16 cellular contexts compared by ENCODE assay signal in the genomic region with DNA sequence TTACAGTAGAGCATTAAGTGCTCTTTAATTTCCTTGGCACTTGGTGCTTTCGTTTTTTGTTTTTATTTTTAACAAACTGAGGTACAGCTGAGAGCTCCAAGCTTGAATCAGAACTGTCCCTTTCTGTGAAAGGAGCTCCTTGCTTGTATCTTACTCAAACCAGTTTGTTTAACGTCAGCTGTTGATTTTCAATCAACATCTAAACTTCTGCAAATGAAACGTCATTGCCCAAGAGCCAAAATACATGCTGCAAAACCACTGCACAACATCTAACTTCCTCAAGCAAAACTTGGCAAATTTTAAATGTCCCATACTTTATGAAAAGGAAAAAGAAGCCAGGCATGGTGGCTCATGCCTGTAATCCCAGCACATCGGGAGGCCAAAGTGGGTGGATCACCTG. TPM values are rescaled to one million over a fixed set of nuclear protein-coding genes. Genes with fewer than 3 reads are reported as not detected.
"Had no signal": no experiment of that assay in that cellular context is flagged by ENCODE, and none has a peak within 500 bp of the region (broad histone marks: within the 10 kb centered on the region; RNA-seq: fewer than 3 reads in every experiment).

No MANE protein-coding gene starts in this region.

- H3K27ac ChIP-seq: colonic mucosa, hepatocyte, thoracic aorta, uterus had no signal

- ATAC-seq: esophagus mucosa, left lobe of liver had no signal

- H3K4me3 ChIP-seq: colonic mucosa, hepatocyte, thoracic aorta, uterus had no signal

- H3K9me3 ChIP-seq: colonic mucosa, thoracic aorta, uterus had no signal

- H3K4me1 ChIP-seq: colonic mucosa, uterus had no signal

- H3K36me3 ChIP-seq: colonic mucosa, thoracic aorta, uterus had no signal

- H3K27me3 ChIP-seq: colonic mucosa, hepatocyte, uterus had no signal

- DNase-seq: activated CD4-positive, alpha-beta T cell treated with anti-CD3 and anti-CD28 coated beads, Interleukin-2, amount 10 ng/mL, durations not matched to agents 7 days and 5 days; activated naive CD8-positive, alpha-beta T cell treated with anti-CD3 and anti-CD28 coated beads, Interleukin-2, amount 10 ng/mL, durations not matched to agents 7 days and 5 days; central memory CD4-positive, alpha-beta T cell; colonic mucosa; islet precursor cell; mesenchymal stem cell; nephron progenitor cell; right cardiac atrium; uterus had no signal

RNA-seq across cellular contexts. Expression of a gene that starts 15.2 kb away (rescaled TPM):
- total RNA-seq: progenitor cell of endocrine pancreas had no signal

RNA-seq across cellular contexts. Expression of a gene that starts 28.6 kb away (rescaled TPM):
- total RNA-seq: activated CD4-positive, alpha-beta T cell treated with anti-CD3 and anti-CD28 coated beads, Interleukin-2, amount 10 ng/mL, durations not matched to agents 7 days and 5 days; activated CD8-positive, alpha-beta memory T cell treated with anti-CD3 and anti-CD28 coated beads for 36 hours; activated naive CD8-positive, alpha-beta T cell treated with anti-CD3 and anti-CD28 coated beads, Interleukin-2, amount 10 ng/mL, durations not matched to agents 7 days and 5 days; activated T-helper 1 cell treated with anti-CD3 and anti-CD28 coated beads, Interleukin-12 subunit alpha, Interleukin-12 subunit beta, Interleukin-2, Interleukin-4 antibody, amounts not matched to agents 30 ng/mL and 10 ng/mL and 1 ng/mL, durations not matched to agents 14 hours and 24 hours and 36 hours; progenitor cell of endocrine pancreas had no signal
